ENCODE assay signal across 9 cellular contexts in genomic region chr2:201260302-201260800, GRCh38. TPM values are rescaled to one million over a fixed set of nuclear protein-coding genes. Genes with fewer than 3 reads are reported as not detected.
A peak's percentile ranks its signal among the peaks of the same experiment; 100 is the strongest.
DNase-seq lines count a peak whose midpoint lies in the region; ATAC-seq and TF ChIP-seq lines count a peak whose summit lies in the region.
"Had no signal": no experiment of that assay in that cellular context is flagged by ENCODE, and none has a peak within 500 bp of the region (broad histone marks: within the 10 kb centered on the region; RNA-seq: fewer than 3 reads in every experiment).

TSS of gene CASP8 (plus strand) at chr2:201260536. CDS start at chr2:201266487, 5,951 bp downstream.

- H3K9ac ChIP-seq in endodermal cell (ENCODE audit: extremely low read depth, low read length, poor library complexity, severe bottlenecking), result no peak within 1 kb of the TSS

- H3K4me3 ChIP-seq in MG63, result no peak within 1 kb of the TSS; the same call in 1 of the 2 replicates
- no peak within 1 kb of the TSS for H3K4me3 ChIP-seq in endodermal cell (ENCODE audit: low read length)
- H3K4me3 ChIP-seq in urinary bladder (ENCODE audit: low read depth, low read length), result peak within 1 kb of the TSS; percentile 20

- no peaks in the 10 kb centered on the region for H3K9me3 ChIP-seq in MG63
- no peaks in the 10 kb centered on the region for H3K9me3 ChIP-seq in endodermal cell (ENCODE audit: control insufficient read depth, low read length)

- H3K27ac Mint-ChIP-seq in endodermal cell, result peak within 1 kb of the TSS; percentile 40
- peak within 1 kb of the TSS; percentile 100 for H3K27ac Mint-ChIP-seq in natural killer cell

- peak; percentile 32 for ATAC-seq in GM18519 (IDR thresholded peaks at IDR 0.05; ENCODE audit: low FRiP score, unreplicated experiment)
- ATAC-seq in natural killer cell, result peak; percentile 59 to 77 (median 65)
- ATAC-seq in HG03097 (IDR thresholded peaks at IDR 0.05; ENCODE audit: low FRiP score, unreplicated experiment), result no peak

- no peaks in the 10 kb centered on the region for H3K27me3 ChIP-seq in MG63
- no peaks in the 10 kb centered on the region for H3K27me3 ChIP-seq in endodermal cell (ENCODE audit: control insufficient read depth, insufficient read depth, low read length, poor library complexity, severe bottlenecking)

- H3K36me3 Mint-ChIP-seq in endodermal cell (ENCODE audit: low read depth) (no peaks in the 10 kb centered on the region), natural killer cell (no peaks in the 10 kb centered on the region)
- H3K36me3 Mint-ChIP-seq: brain had no signal

- H3K36me3 ChIP-seq in MG63, result no peaks in the 10 kb centered on the region
- H3K36me3 ChIP-seq in endodermal cell (ENCODE audit: control insufficient read depth, insufficient read depth, low read length), result no peaks in the 10 kb centered on the region
- no peaks in the 10 kb centered on the region for H3K36me3 ChIP-seq in urinary bladder (ENCODE audit: insufficient read depth)

- H3K4me3 Mint-ChIP-seq in endodermal cell (no peak within 1 kb of the TSS), natural killer cell (peak within 1 kb of the TSS; percentile 100)

- no peaks in the 10 kb centered on the region for H3K27me3 Mint-ChIP-seq in endodermal cell (ENCODE audit: insufficient read depth)
- H3K27me3 Mint-ChIP-seq in natural killer cell (ENCODE audit: low read depth in 2 of 2), result no peaks in the 10 kb centered on the region

- H3K4me1 ChIP-seq in endodermal cell (ENCODE audit: control insufficient read depth, insufficient read depth, low read length) (no peaks in the 10 kb centered on the region), urinary bladder (ENCODE audit: insufficient read depth) (no peaks in the 10 kb centered on the region)

- H3K27ac ChIP-seq in endodermal cell (ENCODE audit: low read depth, low read length) (no peak within 1 kb of the TSS), urinary bladder (ENCODE audit: low read depth) (peak within 1 kb of the TSS; percentile 56)

- H3K9me3 Mint-ChIP-seq in endodermal cell (no peaks in the 10 kb centered on the region), natural killer cell (no peaks in the 10 kb centered on the region)
- H3K9me3 Mint-ChIP-seq: brain had no signal

- DNase-seq in MG63 (peak; percentile 41), endodermal cell (peak; percentile 30), natural killer cell (peak; percentile 69), DMS153 treated with DMSO at 0.1 percent for 48 hours (lab: John Stamatoyannopoulos, UW; ENCODE audit: unreplicated experiment) (no peak)
- peak; percentile 64 for DNase-seq in activated CD4-positive, alpha-beta T cell treated with anti-CD3 and anti-CD28 coated beads, Interleukin-2, amount 50 U/mL, for 1 hour

- WGBS in endodermal cell (ENCODE audit: insufficient coverage in 1 of 2, insufficient read length in 1 of 2), 2 experiments, result 94 to 95% methylated on average over 6 to 10 of the region's 10 CpGs
- 75% methylated on average over 10 of the region's 10 CpGs for WGBS in urinary bladder

- intact Hi-C loops in natural killer cell (cut with micrococcal nuclease), result loop anchor here (1.0 to 5.0 kb wide), 4 partner anchors 27 to 448 kb away; partner anchors contain the start of genes BZW1 and CLK1

- TF ChIP-seq CTCF in endodermal cell (conservative IDR thresholded peaks at IDR 0.05) (no peak), natural killer cell (IDR thresholded peaks at IDR 0.05) (no peak)

- H3K4me1 Mint-ChIP-seq in endodermal cell, result peaks cover 17% of the 10 kb centered on the region
- H3K4me1 Mint-ChIP-seq in natural killer cell, result peaks cover 75 to 83% of the 10 kb centered on the region in 2 donors

RNA-seq across cellular contexts. Expression of gene CASP8, which starts in this region (rescaled TPM):
- total RNA-seq in MG63 (2014; rRNA removed; shearing (Covaris generic); ENCODE audit: low replicate concordance), result 16.3 and 23.7 TPM in 2 replicates
- total RNA-seq in endodermal cell, result 1 to 10 TPM; 5.4 to 9.0 TPM
- polyA plus RNA-seq in endodermal cell (2013, experiment 1 of 2), result 1.4 TPM
- polyA plus RNA-seq in endodermal cell (2013, experiment 2 of 2), result 0.75 TPM
- total RNA-seq in natural killer cell, result 100 to 1,000 TPM; 218 to 404 (median 347) TPM
- 29.9 TPM for total RNA-seq in urinary bladder
- polyA plus RNA-seq in urinary bladder, result 9.3 TPM
